Comparison of ENCODE assay signal across 30 cellular contexts in genomic region chr2:51368250-51368649, GRCh38.
"Had no signal": no experiment of that assay in that cellular context is flagged by ENCODE, and none has a peak within 500 bp of the region (broad histone marks: within the 10 kb centered on the region; RNA-seq: fewer than 3 reads in every experiment).

No MANE protein-coding gene starts in this region.

- H3K27me3 ChIP-seq: cardiac muscle cell, Peyer's patch, SJSA1 had no signal

- H3K4me3 ChIP-seq: cardiac muscle cell, Peyer's patch, SJSA1 had no signal

- ATAC-seq: activated CD8-positive, alpha-beta T cell treated with anti-CD3 and anti-CD28 coated beads for 36 hours; activated T-cell treated with anti-CD3 and anti-CD28 coated beads, Interleukin-2, amount 50 U/mL, for 72 hours; activated T-helper 17 cell treated with anti-CD3 and anti-CD28 coated beads, Interleukin-2, amount 50 U/mL, for 72 hours; PC-3 had no signal

- H3K4me1 ChIP-seq: Peyer's patch, SJSA1 had no signal

- DNase-seq: activated CD4-positive, alpha-beta T cell treated with anti-CD3 and anti-CD28 coated beads, Interleukin-2, amount 10 ng/mL, durations not matched to agents 24 days and 14 days; activated CD4-positive, alpha-beta T cell treated with anti-CD3 and anti-CD28 coated beads, Interleukin-2, amount 50 U/mL, for 4 hours; activated CD8-positive, alpha-beta T cell treated with anti-CD3 and anti-CD28 coated beads for 36 hours; activated effector memory CD4-positive, alpha-beta T cell treated with anti-CD3 and anti-CD28 coated beads, Interleukin-2, amount 50 U/mL, for 16 hours; activated naive CD4-positive, alpha-beta T cell; activated naive CD4-positive, alpha-beta T cell treated with anti-CD3 and anti-CD28 coated beads, Interleukin-2, amount 50 U/mL, for 16 hours; activated naive CD8-positive, alpha-beta T cell treated with anti-CD3 and anti-CD28 coated beads for 36 hours; activated T-cell treated with anti-CD3 and anti-CD28 coated beads, Interleukin-2, amount 50 U/mL, for 1 hour; activated T-cell treated with anti-CD3 and anti-CD28 coated beads, Interleukin-2, amount 50 U/mL, for 72 hours; amniotic stem cell; aorta; MM.1S; MV-4-11; NCI-H1092; NCI-H1436 treated with DMSO at 0.1 percent for 48 hours; NCI-H1694 treated with DMSO at 0.1 percent for 48 hours; NCI-H2029 treated with DMSO at 0.1 percent for 48 hours; NCI-H2227 treated with DMSO at 0.1 percent for 48 hours; NCI-H446; NCI-H69; NK-92 treated with Interleukin-12 subunit alpha and Interleukin-12 subunit beta, amount 100 ng/mL, for 24 hours; PC-3; Peyer's patch; RPMI8226; SHP77 treated with DMSO at 0.1 percent for 48 hours; SK-N-SH had no signal

- H3K9me3 ChIP-seq: Peyer's patch, SJSA1, SK-N-SH had no signal

- H3K36me3 ChIP-seq: cardiac muscle cell, Peyer's patch, SJSA1 had no signal

- H3K27ac ChIP-seq: cardiac muscle cell, KMS-11, Peyer's patch, SJSA1 had no signal
